26 cellular contexts compared by ENCODE assay signal in the genomic region with DNA sequence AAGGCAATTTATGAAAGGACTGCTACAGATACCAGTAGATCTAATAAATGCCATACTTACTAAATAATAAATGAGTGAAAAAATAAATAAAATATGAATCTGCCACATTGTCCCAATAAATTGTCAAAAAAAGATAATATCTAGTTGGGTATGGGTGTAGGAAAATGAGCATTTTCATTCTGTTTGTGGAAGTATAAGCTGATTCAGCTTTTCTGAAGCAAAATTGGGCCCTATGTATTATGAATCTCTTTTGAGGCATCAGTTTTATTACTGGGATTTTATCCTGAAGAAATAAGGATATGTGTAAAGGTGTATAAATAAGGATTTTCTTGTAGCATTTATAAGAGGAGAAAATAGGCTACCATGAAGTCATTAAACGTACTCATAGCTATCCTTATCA.
"Had no signal": no experiment of that assay in that cellular context is flagged by ENCODE, and none has a peak within 500 bp of the region (broad histone marks: within the 10 kb centered on the region; RNA-seq: fewer than 3 reads in every experiment).

No MANE protein-coding gene starts in this region.

- DNase-seq: colonic mucosa; cortex of kidney; effector CD8-positive, alpha-beta T cell; effector memory CD8-positive, alpha-beta T cell; endodermal cell; erythroblast; esophagus squamous epithelium; foreskin fibroblast; foreskin melanocyte; gastrocnemius medialis; glutamatergic neuron; head of caudate nucleus; heart right ventricle; hippocampal formation; left cardiac atrium; left lung; left ventricle myocardium superior; lower lobe of right lung; mesenchymal stem cell; mucosa of descending colon; naive B cell had no signal

- H3K27me3 ChIP-seq: colonic mucosa, esophagus squamous epithelium, gastrocnemius medialis, heart right ventricle, left lung had no signal

- H3K36me3 ChIP-seq: colonic mucosa, esophagus squamous epithelium, gastrocnemius medialis, heart right ventricle, left lung, lower lobe of right lung had no signal

- FAIRE-seq: endometrium, islet of Langerhans, keratinocyte had no signal

- H3K9me3 ChIP-seq: colonic mucosa, gastrocnemius medialis, lower lobe of right lung, mucosa of descending colon had no signal

- H3K4me3 ChIP-seq: colonic mucosa, esophagus squamous epithelium, gastrocnemius medialis, heart right ventricle, left lung, lower lobe of right lung, mucosa of descending colon had no signal

- H3K27ac ChIP-seq: colonic mucosa, epithelial cell of prostate, esophagus squamous epithelium, gastrocnemius medialis, heart right ventricle, left lung, lower lobe of right lung had no signal

- H3K4me1 ChIP-seq: colonic mucosa, esophagus squamous epithelium, gastrocnemius medialis, heart right ventricle, left lung, lower lobe of right lung had no signal

- ATAC-seq: effector memory CD8-positive, alpha-beta T cell; esophagus mucosa; gastrocnemius medialis; heart right ventricle; left cardiac atrium; left lung; left ventricle myocardium superior; lower lobe of right lung; mucosa of descending colon had no signal
